Comparison of ENCODE assay signal across 7 cellular contexts in genomic region chr2:197515277-197515797, GRCh38. TPM values are rescaled to one million over a fixed set of nuclear protein-coding genes. Genes with fewer than 3 reads are reported as not detected.
DNase-seq lines count a peak whose midpoint lies in the region; ATAC-seq, FAIRE-seq and TF ChIP-seq lines count a peak whose summit lies in the region.

No MANE protein-coding gene starts in this region.

- peaks cover 11% of the 10 kb centered on the region for H3K4me1 ChIP-seq in mesodermal cell (ENCODE audit: control insufficient read depth, insufficient read depth, low read length, poor library complexity, severe bottlenecking)

- no peaks in the 10 kb centered on the region for H3K9me3 ChIP-seq in mesodermal cell (ENCODE audit: control insufficient read depth, low read length)

- peak overlapping the region; percentile 80 for H3K4me3 ChIP-seq in mesodermal cell (ENCODE audit: extremely low read depth, insufficient read depth, low read length, poor library complexity, severe bottlenecking)

- DNase-seq in HFFc6: no peak
- peak; percentile 94 for DNase-seq in NCI-H524 treated with DMSO at 0.1 percent for 48 hours (lab: John Stamatoyannopoulos, UW)
- DNase-seq in chondrocyte (ENCODE audit: low spot score): no peak
- DNase-seq in RCC 7860 (ENCODE audit: low spot score): no peak
- DNase-seq in superior temporal gyrus (ENCODE audit: extremely low spot score): no peak

- ATAC-seq in GM18502 (IDR thresholded peaks at IDR 0.05; ENCODE audit: poor library complexity, unreplicated experiment): peak; percentile 3

- H3K36me3 ChIP-seq in mesodermal cell (ENCODE audit: control insufficient read depth, insufficient read depth, low read length): peaks cover 15% of the 10 kb centered on the region

- H3K4me3 Mint-ChIP-seq in HFFc6 (peak overlapping the region; percentile 100), chondrocyte (ENCODE audit: unreplicated experiment) (peak overlapping the region; percentile 89)

- no peak for FAIRE-seq in RCC 7860 (lab: Jason Lieb, UNC)

- WGBS in mesodermal cell (ENCODE audit: insufficient coverage in 2 of 2), 2 experiments: 15 to 17% methylated on average over 24 of the region's 24 CpGs

- H3K4me1 Mint-ChIP-seq in HFFc6 (ENCODE audit: low read depth) (peaks cover 36% of the 10 kb centered on the region), chondrocyte (ENCODE audit: low read depth) (peaks cover 42% of the 10 kb centered on the region)

- no peaks in the 10 kb centered on the region; the same call in 1 of the 2 replicates for H3K27me3 Mint-ChIP-seq in HFFc6 (ENCODE audit: insufficient read depth)
- no peaks in the 10 kb centered on the region for H3K27me3 Mint-ChIP-seq in chondrocyte (ENCODE audit: low read depth)

- TF ChIP-seq CTCF in HFFc6 (IDR thresholded peaks at IDR 0.05) (no peak), chondrocyte (IDR thresholded peaks at IDR 0.05) (no peak)

- H3K27ac Mint-ChIP-seq in HFFc6 (peak overlapping the region; percentile 92), chondrocyte (ENCODE audit: unreplicated experiment) (peak overlapping the region; percentile 96)

- H3K27ac ChIP-seq in mesodermal cell (ENCODE audit: low read depth, low read length, severe bottlenecking): peak overlapping the region; percentile 94

- H3K36me3 Mint-ChIP-seq in HFFc6 (ENCODE audit: low read depth) (peaks cover 6% of the 10 kb centered on the region; the same call in 1 of the 2 replicates), chondrocyte (ENCODE audit: low read depth) (no peaks in the 10 kb centered on the region)

- no peaks in the 10 kb centered on the region for H3K9me3 Mint-ChIP-seq in HFFc6
- no peaks in the 10 kb centered on the region for H3K9me3 Mint-ChIP-seq in chondrocyte (ENCODE audit: low read depth)

RNA-seq across cellular contexts. Expression of gene MOB4, which starts 0.5 kb away (rescaled TPM):
- total RNA-seq in HFFc6 (2021; fragmentation: NEBNext Ultra II Directional; extraction: Animal tissue kit (Norgen Biotek cat#: 25700)): 10 to 100 TPM; 30.1 to 38.6 (median 34.4) TPM
- 30.8 to 32.8 TPM (median 32.3 TPM) in 3 replicates for total RNA-seq in chondrocyte
- 54.2 TPM for polyA plus RNA-seq in mesodermal cell (2013, experiment 1 of 2)
- 56.0 TPM for polyA plus RNA-seq in mesodermal cell (2013, experiment 2 of 2)

RNA-seq across cellular contexts. Expression of gene HSPE1, which starts 15.2 kb away (rescaled TPM):
- 100 to 1,000 TPM in 5 of 6 experiments, 10 to 100 TPM in 1; 96.3 to 149 (median 114) TPM for total RNA-seq in HFFc6 (2021; fragmentation: NEBNext Ultra II Directional; extraction: Animal tissue kit (Norgen Biotek cat#: 25700))
- total RNA-seq in chondrocyte: 55.2 to 99.6 TPM (median 55.4 TPM) in 3 replicates
- 200 TPM for polyA plus RNA-seq in mesodermal cell (2013, experiment 1 of 2)
- polyA plus RNA-seq in mesodermal cell (2013, experiment 2 of 2): 212 TPM

RNA-seq across cellular contexts. Expression of gene HSPD1, which starts 15.7 kb away (rescaled TPM):
- 100 to 1,000 TPM; 267 to 399 (median 280) TPM for total RNA-seq in HFFc6 (2021; fragmentation: NEBNext Ultra II Directional; extraction: Animal tissue kit (Norgen Biotek cat#: 25700))
- 149 to 195 TPM (median 152 TPM) in 3 replicates for total RNA-seq in chondrocyte
- polyA plus RNA-seq in mesodermal cell (2013, experiment 1 of 2): 336 TPM
- 357 TPM for polyA plus RNA-seq in mesodermal cell (2013, experiment 2 of 2)
